Comparison of ENCODE assay signal across 28 cellular contexts in genomic region chr3:2863127-2863526, GRCh38.
"Had no signal": no experiment of that assay in that cellular context is flagged by ENCODE, and none has a peak within 500 bp of the region (broad histone marks: within the 10 kb centered on the region; RNA-seq: fewer than 3 reads in every experiment).

No MANE protein-coding gene starts in this region.

- H3K4me1 ChIP-seq: ascending aorta, breast epithelium, colonic mucosa, esophagus squamous epithelium, gastroesophageal sphincter had no signal

- H3K27me3 ChIP-seq: ascending aorta, breast epithelium, cardiac muscle cell, colonic mucosa, esophagus squamous epithelium, gastroesophageal sphincter had no signal

- H3K9me3 ChIP-seq: ascending aorta, breast epithelium, colonic mucosa, esophagus squamous epithelium, gastroesophageal sphincter had no signal

- H3K36me3 ChIP-seq: ascending aorta, breast epithelium, cardiac muscle cell, colonic mucosa, esophagus squamous epithelium, gastroesophageal sphincter, WERI-Rb-1 had no signal

- DNase-seq: activated B cell treated with CpG ODN at 0.5 μM for 24 hours; activated CD4-positive, alpha-beta T cell treated with anti-CD3 and anti-CD28 coated beads for 48 hours; activated CD4-positive, alpha-beta T cell treated with anti-CD3 and anti-CD28 coated beads, Interleukin-2, amount 50 U/mL, for 1 hour; activated CD4-positive, alpha-beta T cell treated with anti-CD3 and anti-CD28 coated beads, Interleukin-2, amount 50 U/mL, for 48 hours; activated CD8-positive, alpha-beta memory T cell treated with anti-CD3 and anti-CD28 coated beads for 24 hours; activated CD8-positive, alpha-beta T cell treated with anti-CD3 and anti-CD28 coated beads for 36 hours; activated gamma-delta T cell; activated naive CD4-positive, alpha-beta T cell; activated naive CD4-positive, alpha-beta T cell treated with anti-CD3 and anti-CD28 coated beads, Interleukin-2, amount 10 ng/mL, durations not matched to agents 7 days and 5 days; activated naive CD8-positive, alpha-beta T cell treated with anti-CD3 and anti-CD28 coated beads, Interleukin-2, amount 10 ng/mL, durations not matched to agents 7 days and 5 days; activated T-cell treated with anti-CD3 and anti-CD28 coated beads, Interleukin-2, amount 50 U/mL, for 48 hours; central memory CD4-positive, alpha-beta T cell; cerebellar nuclear complex; colonic mucosa; effector CD8-positive, alpha-beta T cell; esophagus squamous epithelium; foreskin melanocyte; T-helper 1 cell; T-helper 17 cell; T1000; WERI-Rb-1 had no signal

- H3K27ac ChIP-seq: ascending aorta, breast epithelium, cardiac muscle cell, colonic mucosa, epithelial cell of prostate, esophagus squamous epithelium, WERI-Rb-1 had no signal

- ATAC-seq: activated CD4-positive, CD25-positive, alpha-beta regulatory T cell treated with anti-CD3 and anti-CD28 coated beads, Interleukin-2, amount 50 U/mL, for 24 hours; activated CD8-positive, alpha-beta T cell treated with anti-CD3 and anti-CD28 coated beads for 36 hours; activated naive CD4-positive, alpha-beta T cell treated with anti-CD3 and anti-CD28 coated beads, Interleukin-2, amount 50 U/mL, for 72 hours; T-helper 17 cell had no signal

- H3K4me3 ChIP-seq: ascending aorta, breast epithelium, cardiac muscle cell, colonic mucosa, esophagus squamous epithelium, gastroesophageal sphincter had no signal
